8 cellular contexts compared by ENCODE assay signal in the genomic region with DNA sequence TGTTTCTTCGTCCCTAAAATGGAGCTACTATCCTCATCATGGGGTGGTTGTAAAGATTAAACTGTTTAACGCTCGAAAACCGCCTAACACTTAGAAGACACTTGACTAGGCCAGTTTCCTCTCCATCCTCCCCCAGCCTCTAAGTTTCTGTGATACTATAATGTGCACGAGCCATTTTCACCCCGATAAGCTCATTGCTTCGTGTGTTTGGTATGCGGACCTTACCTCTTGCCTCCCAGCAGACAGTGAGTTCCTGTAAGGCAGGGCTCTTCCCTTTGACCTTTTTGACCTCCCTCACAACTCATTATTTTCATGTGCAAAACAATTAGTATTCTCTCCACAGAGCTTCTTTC. TPM values are rescaled to one million over a fixed set of nuclear protein-coding genes. Genes with fewer than 3 reads are reported as not detected.
A peak's percentile ranks its signal among the peaks of the same experiment; 100 is the strongest.
DNase-seq lines count a peak whose midpoint lies in the region; ATAC-seq, FAIRE-seq and TF ChIP-seq lines count a peak whose summit lies in the region.

No MANE protein-coding gene starts in this region.

- H3K27me3 ChIP-seq in KMS-11 (ENCODE audit: insufficient read depth, low read depth): no peaks in the 10 kb centered on the region
- H3K27me3 ChIP-seq in muscle layer of colon (ENCODE audit: control insufficient read depth in 1 of 2, insufficient read depth in 2 of 2, low read length in 2 of 2): no peaks in the 10 kb centered on the region

- H3K4me2 ChIP-seq in KMS-11: peak overlapping the region; percentile 85

- H3K27ac ChIP-seq in KMS-11 (no peak overlapping the region; the same call in 1 of the 2 replicates), muscle layer of colon (ENCODE audit: low read depth, low read length) (peak overlapping the region; percentile 66)

- H3K4me1 Mint-ChIP-seq in chondrocyte (ENCODE audit: low read depth): peaks cover 41% of the 10 kb centered on the region

- peaks cover 26% of the 10 kb centered on the region for H3K79me2 ChIP-seq in KMS-11 (ENCODE audit: insufficient read depth, low read depth)

- H3K36me3 ChIP-seq in KMS-11 (ENCODE audit: insufficient read depth) (no peaks in the 10 kb centered on the region), muscle layer of colon (ENCODE audit: insufficient read depth, low read length) (no peaks in the 10 kb centered on the region)

- no peaks in the 10 kb centered on the region for H3K9me3 Mint-ChIP-seq in chondrocyte (ENCODE audit: low read depth)

- no peaks in the 10 kb centered on the region for H3K9me3 ChIP-seq in muscle layer of colon (ENCODE audit: low read length)

- no peak overlapping the region for H3K4me3 ChIP-seq in KMS-11 (IDR thresholded peaks at IDR 0.05; ENCODE audit: insufficient read depth, low read depth, low read length)
- peak overlapping the region; percentile 47 to 83 for H3K4me3 ChIP-seq in muscle layer of colon (ENCODE audit: low read depth in 1 of 2, low read length in 2 of 2)

- TF ChIP-seq CTCF in KMS-11 (conservative IDR thresholded peaks at IDR 0.05; ENCODE audit: low read depth, low read length) (no peak), chondrocyte (IDR thresholded peaks at IDR 0.05) (no peak)

- no peaks in the 10 kb centered on the region for H3K27me3 Mint-ChIP-seq in chondrocyte (ENCODE audit: low read depth)

- peak overlapping the region; percentile 45 for H3K27ac Mint-ChIP-seq in chondrocyte (ENCODE audit: unreplicated experiment)

- DNase-seq in NCI-H146 (lab: John Stamatoyannopoulos, UW) (peak; percentile 38), NCI-H146 treated with DMSO at 0.1 percent for 48 hours (lab: John Stamatoyannopoulos, UW; ENCODE audit: unreplicated experiment) (no peak), chondrocyte (ENCODE audit: low spot score) (no peak), OCI-M2 (lab: John Stamatoyannopoulos, UW; ENCODE audit: unreplicated experiment) (no peak), GM19239 (ENCODE audit: insufficient read length, low spot score) (no peak)

- FAIRE-seq in GM19239 (lab: Jason Lieb, UNC): no peak

- H3K9ac ChIP-seq in KMS-11: peak overlapping the region; percentile 63; the same call in 1 of the 2 replicates
- H3K9ac ChIP-seq in muscle layer of colon (ENCODE audit: low read length): no peak overlapping the region

- H2AFZ ChIP-seq in KMS-11 (ENCODE audit: low read depth): peak overlapping the region; percentile 80

- H3K4me3 Mint-ChIP-seq in chondrocyte (ENCODE audit: unreplicated experiment): peak overlapping the region; percentile 72

- no peaks in the 10 kb centered on the region for H3K36me3 Mint-ChIP-seq in chondrocyte (ENCODE audit: low read depth)

- H3K4me1 ChIP-seq in KMS-11 (ENCODE audit: low read depth, poor library complexity, severe bottlenecking) (peaks cover 22% of the 10 kb centered on the region), muscle layer of colon (ENCODE audit: insufficient read depth, low read length) (peaks cover 13% of the 10 kb centered on the region)

- ATAC-seq in HG02938 (IDR thresholded peaks at IDR 0.05; ENCODE audit: unreplicated experiment): no peak

- no peaks in the 10 kb centered on the region for H4K20me1 ChIP-seq in KMS-11 (ENCODE audit: insufficient read depth)

RNA-seq across cellular contexts. Expression of gene GXYLT1, which starts 0.5 kb away (rescaled TPM):
- 9.8 to 12.6 TPM (median 11.6 TPM) in 3 replicates for total RNA-seq in chondrocyte
